Comparison of ENCODE assay signal across 8 cellular contexts in the genomic region with DNA sequence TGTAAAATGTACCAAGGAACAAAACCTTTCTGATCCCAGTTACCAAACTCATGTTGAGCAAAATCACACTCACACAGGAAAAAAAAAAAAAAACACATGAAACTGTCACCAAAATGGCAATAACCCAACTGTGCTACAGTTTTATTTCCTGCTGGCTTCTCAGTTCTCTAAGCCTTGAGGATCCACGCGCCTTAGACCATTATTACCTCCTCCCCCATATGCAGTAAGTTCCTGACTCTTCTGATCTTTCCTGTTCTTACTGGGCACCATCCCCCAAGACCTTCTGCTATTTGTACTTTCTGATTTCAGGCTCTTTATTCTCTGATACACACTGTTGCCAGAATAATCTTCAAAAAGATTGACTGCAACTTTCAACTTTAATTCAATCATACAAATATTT.
DNase-seq lines count a peak whose midpoint lies in the region; TF ChIP-seq lines count a peak whose summit lies in the region.

No MANE protein-coding gene starts in this region.

- CTCF ChIA-PET in GM10248 (lab: Yijun Ruan, JAX): interaction anchor here (1.0 to 1.6 kb wide), 6 partner anchors 9 to 17 kb away, joined by 3 to 5 read pairs (median 3); no protein-coding TSS in a partner anchor

- WGBS in testis, 2 donors: 35 to 40% methylated on average over 2 of the region's 2 CpGs

- peaks cover 44% of the 10 kb centered on the region for H3K4me1 Mint-ChIP-seq in T-helper 1 cell treated with Interleukin-12 subunit alpha and Interleukin-12 subunit beta and Interleukin-4 antibody, amounts not matched to agents 30 μg/mL and 1 μg/mL, for 36 hours (ENCODE audit: low read depth)

- no peaks in the 10 kb centered on the region for H3K27me3 Mint-ChIP-seq in T-helper 1 cell treated with Interleukin-12 subunit alpha and Interleukin-12 subunit beta and Interleukin-4 antibody, amounts not matched to agents 30 μg/mL and 1 μg/mL, for 36 hours (ENCODE audit: low read depth)

- H3K27ac ChIP-seq in right atrium auricular region (peak overlapping the region; percentile 79 to 86), testis (peak overlapping the region; percentile 42 to 76)

- H3K27me3 ChIP-seq in right atrium auricular region: no peaks in the 10 kb centered on the region
- no peaks in the 10 kb centered on the region for H3K27me3 ChIP-seq in testis

- no peaks in the 10 kb centered on the region for H3K9me3 Mint-ChIP-seq in T-helper 1 cell treated with Interleukin-12 subunit alpha and Interleukin-12 subunit beta and Interleukin-4 antibody, amounts not matched to agents 30 μg/mL and 1 μg/mL, for 36 hours

- H3K36me3 ChIP-seq in right atrium auricular region: peaks cover 40% of the 10 kb centered on the region
- no peaks in the 10 kb centered on the region for H3K36me3 ChIP-seq in testis (ENCODE audit: low read depth, missing control alignments)

- H3K4me3 ChIP-seq in right atrium auricular region (no peak overlapping the region), testis (no peak overlapping the region)

- H3K4me1 ChIP-seq in right atrium auricular region: peaks cover 0 to 81% of the 10 kb centered on the region in 2 donors
- H3K4me1 ChIP-seq in testis: peaks cover 30% of the 10 kb centered on the region

- peak overlapping the region; percentile 14 for H3K4me3 Mint-ChIP-seq in T-helper 1 cell treated with Interleukin-12 subunit alpha and Interleukin-12 subunit beta and Interleukin-4 antibody, amounts not matched to agents 30 μg/mL and 1 μg/mL, for 36 hours

- H3K9me3 ChIP-seq in right atrium auricular region (no peaks in the 10 kb centered on the region), testis (no peaks in the 10 kb centered on the region)

- intact Hi-C loops in testis (cut with DNase I; ENCODE audit: low total_unique reads): no loop called here

- TF ChIP-seq CTCF in GM10248 (IDR thresholded peaks at IDR 0.05; ENCODE audit: control extremely low read depth, extremely low read depth, low read depth, missing control alignments): no peak
- no peak for TF ChIP-seq CTCF in right atrium auricular region (IDR thresholded peaks at IDR 0.05)
- TF ChIP-seq CTCF in testis (IDR thresholded peaks at IDR 0.05): no peak

- DNase-seq in GM10248 (ENCODE audit: extremely low spot score): peak; percentile 55
- DNase-seq in HCEC 1CT: peak; percentile 73
- no peak for DNase-seq in right atrium auricular region (ENCODE audit: low spot score)
- no peak for DNase-seq in testis
- no peak for DNase-seq in NCI-H1930 (lab: John Stamatoyannopoulos, UW)
- DNase-seq in activated CD4-positive, CD25-positive, alpha-beta regulatory T cell (lab: John Stamatoyannopoulos, UW): no peak
- DNase-seq in 8988T: no peak

- TF ChIP-seq POLR2A in testis (IDR thresholded peaks at IDR 0.05): no peak

- peaks cover 18% of the 10 kb centered on the region for H3K36me3 Mint-ChIP-seq in T-helper 1 cell treated with Interleukin-12 subunit alpha and Interleukin-12 subunit beta and Interleukin-4 antibody, amounts not matched to agents 30 μg/mL and 1 μg/mL, for 36 hours (ENCODE audit: low read depth)

- POLR2A ChIA-PET in GM10248 (lab: Yijun Ruan, JAX): no interaction called here

- H3K27ac Mint-ChIP-seq in T-helper 1 cell treated with Interleukin-12 subunit alpha and Interleukin-12 subunit beta and Interleukin-4 antibody, amounts not matched to agents 30 μg/mL and 1 μg/mL, for 36 hours: peak overlapping the region; percentile 75

Comparison
In these comparisons a context has a peak if more than half of its experiments do, and no peak if none do; other contexts are left out.
1. DNase-seq: peak in GM10248 (single experiment) and HCEC 1CT (single experiment); none in right atrium auricular region (single experiment), testis (single experiment), NCI-H1930 (0 of 2), activated CD4-positive, CD25-positive, alpha-beta regulatory T cell (0 of 4) and 8988T (single experiment).